In the genomic region with DNA sequence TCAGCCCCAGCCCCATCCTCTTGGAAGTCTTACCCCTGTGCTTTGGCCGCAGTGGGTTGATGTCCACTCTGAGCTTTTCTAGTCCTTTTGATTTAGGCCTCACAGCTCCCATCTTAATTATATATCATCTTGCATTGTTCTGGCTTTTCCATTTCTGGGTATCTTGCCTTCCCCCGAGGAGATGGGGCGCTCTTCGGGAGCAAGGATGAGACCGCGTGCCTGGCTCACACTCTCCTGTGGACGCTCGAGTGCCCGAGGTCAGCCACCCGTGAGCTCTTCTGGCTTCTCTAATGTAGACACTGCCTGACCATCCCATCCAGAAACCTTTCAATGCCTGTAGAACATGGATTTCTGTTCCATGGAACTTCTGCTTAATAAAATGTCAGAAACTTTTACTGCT, we compare ENCODE assay signal across 16 cellular contexts. TPM values are rescaled to one million over a fixed set of nuclear protein-coding genes. Genes with fewer than 3 reads are reported as not detected.
A peak's percentile ranks its signal among the peaks of the same experiment; 100 is the strongest.
DNase-seq lines count a peak whose midpoint lies in the region; ATAC-seq, FAIRE-seq and TF ChIP-seq lines count a peak whose summit lies in the region.
"Had no signal": no experiment of that assay in that cellular context is flagged by ENCODE, and none has a peak within 500 bp of the region (broad histone marks: within the 10 kb centered on the region; RNA-seq: fewer than 3 reads in every experiment).

No MANE protein-coding gene starts in this region.

- H3K27me3 Mint-ChIP-seq in activated CD4-positive, alpha-beta T cell treated with anti-CD3 and anti-CD28 coated beads, Interleukin-2, amount 10 ng/mL, durations not matched to agents 7 days and 5 days = no peaks in the 10 kb centered on the region
- H3K27me3 Mint-ChIP-seq in IgD-negative memory B cell = peaks cover 1% of the 10 kb centered on the region
- no peaks in the 10 kb centered on the region for H3K27me3 Mint-ChIP-seq in activated naive CD8-positive, alpha-beta T cell treated with anti-CD3 and anti-CD28 coated beads, Interleukin-2, amount 50 U/mL, for 24 hours
- H3K27me3 Mint-ChIP-seq in nephron progenitor cell (ENCODE audit: low read depth, poor library complexity) = no peaks in the 10 kb centered on the region

- no peak for ATAC-seq in activated naive CD8-positive, alpha-beta T cell treated with anti-CD3 and anti-CD28 coated beads, Interleukin-2, amount 50 U/mL, for 24 hours
- no peak for ATAC-seq in GM21723 (IDR thresholded peaks at IDR 0.05; ENCODE audit: unreplicated experiment)
- ATAC-seq: A549 had no signal

- no peak for TF ChIP-seq CTCF in nephron progenitor cell (IDR thresholded peaks at IDR 0.05)

- peaks cover 83% of the 10 kb centered on the region for H3K4me1 Mint-ChIP-seq in activated CD4-positive, alpha-beta T cell treated with anti-CD3 and anti-CD28 coated beads, Interleukin-2, amount 10 ng/mL, durations not matched to agents 7 days and 5 days
- H3K4me1 Mint-ChIP-seq in IgD-negative memory B cell (peaks cover 71 to 80% (median 80%) of the 10 kb centered on the region in 3 donors), nephron progenitor cell (peaks cover 49% of the 10 kb centered on the region)
- peaks cover 93% of the 10 kb centered on the region for H3K4me1 Mint-ChIP-seq in activated naive CD8-positive, alpha-beta T cell treated with anti-CD3 and anti-CD28 coated beads, Interleukin-2, amount 50 U/mL, for 24 hours

- peak overlapping the region; percentile 96 for H3K27ac Mint-ChIP-seq in activated CD4-positive, alpha-beta T cell treated with anti-CD3 and anti-CD28 coated beads, Interleukin-2, amount 10 ng/mL, durations not matched to agents 7 days and 5 days
- H3K27ac Mint-ChIP-seq in IgD-negative memory B cell = peak overlapping the region; percentile 94 to 99 (median 94)
- peak overlapping the region; percentile 71 for H3K27ac Mint-ChIP-seq in activated naive CD8-positive, alpha-beta T cell treated with anti-CD3 and anti-CD28 coated beads, Interleukin-2, amount 50 U/mL, for 24 hours
- peak overlapping the region; percentile 47 for H3K27ac Mint-ChIP-seq in nephron progenitor cell
- H3K27ac Mint-ChIP-seq: HFFc6 had no signal

- peaks cover 77% of the 10 kb centered on the region for H3K36me3 Mint-ChIP-seq in activated CD4-positive, alpha-beta T cell treated with anti-CD3 and anti-CD28 coated beads, Interleukin-2, amount 10 ng/mL, durations not matched to agents 7 days and 5 days (ENCODE audit: low read depth)
- peaks cover 4% of the 10 kb centered on the region for H3K36me3 Mint-ChIP-seq in IgD-negative memory B cell
- peaks cover 53% of the 10 kb centered on the region for H3K36me3 Mint-ChIP-seq in activated naive CD8-positive, alpha-beta T cell treated with anti-CD3 and anti-CD28 coated beads, Interleukin-2, amount 50 U/mL, for 24 hours (ENCODE audit: low read depth)
- H3K36me3 Mint-ChIP-seq in nephron progenitor cell (ENCODE audit: low read depth) = peaks cover 71% of the 10 kb centered on the region

- no peak for FAIRE-seq in GM12891 (lab: Jason Lieb, UNC)
- FAIRE-seq: A549, G401.6, TTC549 had no signal

- TF ChIP-seq POLR2A in GM12891 (IDR thresholded peaks at IDR 0.05; ENCODE audit: low read depth, low read length) = no peak

- peaks cover 2% of the 10 kb centered on the region for H3K9me3 Mint-ChIP-seq in activated CD4-positive, alpha-beta T cell treated with anti-CD3 and anti-CD28 coated beads, Interleukin-2, amount 10 ng/mL, durations not matched to agents 7 days and 5 days
- H3K9me3 Mint-ChIP-seq in IgD-negative memory B cell = no peaks in the 10 kb centered on the region
- no peaks in the 10 kb centered on the region for H3K9me3 Mint-ChIP-seq in activated naive CD8-positive, alpha-beta T cell treated with anti-CD3 and anti-CD28 coated beads, Interleukin-2, amount 50 U/mL, for 24 hours
- no peaks in the 10 kb centered on the region for H3K9me3 Mint-ChIP-seq in nephron progenitor cell
- H3K9me3 Mint-ChIP-seq: HFFc6 had no signal

- CTCF ChIA-PET in activated CD4-positive, alpha-beta T cell treated with anti-CD3 and anti-CD28 coated beads, Interleukin-2, amount 10 ng/mL, durations not matched to agents 7 days and 5 days (lab: Charles Lee) = interaction anchor here (0.8 to 2.3 kb wide), 7 partner anchors 9 to 185 kb away, joined by 3 to 5 read pairs (median 3); no protein-coding TSS in a partner anchor

- POLR2A ChIA-PET in activated CD4-positive, alpha-beta T cell treated with anti-CD3 and anti-CD28 coated beads, Interleukin-2, amount 10 ng/mL, durations not matched to agents 7 days and 5 days (lab: Charles Lee) = no interaction called here

- DNase-seq in activated CD4-positive, alpha-beta T cell treated with anti-CD3 and anti-CD28 coated beads, Interleukin-2, amount 10 ng/mL, durations not matched to agents 7 days and 5 days = peak; percentile 3
- DNase-seq in activated CD4-positive, alpha-beta T cell treated with anti-CD3 and anti-CD28 coated beads, Interleukin-2, amount 50 U/mL, for 4 hours = no peak
- DNase-seq in activated naive CD8-positive, alpha-beta T cell treated with anti-CD3 and anti-CD28 coated beads, Interleukin-2, amount 50 U/mL, for 24 hours = no peak
- DNase-seq in nephron progenitor cell = no peak
- no peak for DNase-seq in GM12891 (ENCODE audit: insufficient read length, low spot score)
- no peak for DNase-seq in cerebellar nuclear complex (lab: John Stamatoyannopoulos, UW)
- DNase-seq: activated CD4-positive, alpha-beta T cell treated with anti-CD3 and anti-CD28 coated beads, Interleukin-2, amount 50 U/mL, for 1 hour; foreskin fibroblast; HFFc6; NCI-H1105 treated with DMSO at 0.1 percent for 48 hours; stimulated activated CD8-positive, alpha-beta memory T cell treated with anti-CD3 and anti-CD28 coated beads, Interleukin-4, amount 100 ng/mL, for 48 hours had no signal

- no peak overlapping the region for H3K4me3 Mint-ChIP-seq in activated CD4-positive, alpha-beta T cell treated with anti-CD3 and anti-CD28 coated beads, Interleukin-2, amount 10 ng/mL, durations not matched to agents 7 days and 5 days
- H3K4me3 Mint-ChIP-seq in IgD-negative memory B cell (no peak overlapping the region), nephron progenitor cell (no peak overlapping the region)
- H3K4me3 Mint-ChIP-seq in activated naive CD8-positive, alpha-beta T cell treated with anti-CD3 and anti-CD28 coated beads, Interleukin-2, amount 50 U/mL, for 24 hours = no peak overlapping the region
- H3K4me3 Mint-ChIP-seq: HFFc6 had no signal

TF ChIP-seq in GM12891, 5 proteins besides CTCF, POLR2A, EP300 and RAD21:
- no peak for TF ChIP-seq POU2F2 (IDR thresholded peaks at IDR 0.05; ENCODE audit: low read depth, low read length)

RNA-seq across cellular contexts. Expression of gene GPR183, which starts 53.5 kb away (rescaled TPM):
- total RNA-seq in activated CD4-positive, alpha-beta T cell treated with anti-CD3 and anti-CD28 coated beads, Interleukin-2, amount 10 ng/mL, durations not matched to agents 7 days and 5 days = 10 to 100 TPM; 41.4 to 45.1 TPM
- polyA plus RNA-seq in IgD-negative memory B cell = 494 TPM
- 61.8 TPM for polyA plus RNA-seq in GM12891 (2012; ENCODE audit: low read depth, missing spikeins)
- polyA plus RNA-seq: A549 had no signal
